In the genomic region with DNA sequence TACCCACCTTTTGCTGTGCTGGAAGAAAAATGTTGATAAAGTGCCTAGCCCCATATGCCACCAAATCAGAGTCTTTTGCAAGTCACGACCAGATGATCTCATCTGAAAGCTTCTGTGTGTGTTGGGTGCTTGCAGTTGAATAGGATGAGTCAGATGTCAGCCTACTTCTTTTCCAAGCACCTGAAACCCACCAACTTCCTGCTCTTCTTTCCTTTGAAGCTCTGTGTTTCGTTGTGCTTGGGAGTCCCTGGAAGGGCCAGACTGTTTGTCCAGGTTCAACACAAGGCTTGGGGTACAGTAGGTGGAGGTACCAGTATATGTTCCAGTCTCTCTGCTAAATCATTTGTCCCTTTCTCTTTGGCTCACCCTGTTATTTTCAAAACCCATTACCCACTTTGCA, we compare ENCODE assay signal across 9 cellular contexts. TPM values are rescaled to one million over a fixed set of nuclear protein-coding genes. Genes with fewer than 3 reads are reported as not detected.
DNase-seq lines count a peak whose midpoint lies in the region; ATAC-seq, FAIRE-seq and TF ChIP-seq lines count a peak whose summit lies in the region.
"Had no signal": no experiment of that assay in that cellular context is flagged by ENCODE, and none has a peak within 500 bp of the region (broad histone marks: within the 10 kb centered on the region; RNA-seq: fewer than 3 reads in every experiment).

No MANE protein-coding gene starts in this region.

- H3K4me3 ChIP-seq in Jurkat, Clone E6-1 (ENCODE audit: low read length): no peak overlapping the region

- ATAC-seq in central memory CD8-positive, alpha-beta T cell (replicated peaks; ENCODE audit: extremely low read depth, poor library complexity, severe bottlenecking): no peak
- ATAC-seq in HG03175 (IDR thresholded peaks at IDR 0.05; ENCODE audit: unreplicated experiment): no peak

- H3K9me3 Mint-ChIP-seq in central memory CD8-positive, alpha-beta T cell: no peaks in the 10 kb centered on the region
- no peaks in the 10 kb centered on the region for H3K9me3 Mint-ChIP-seq in osteocyte (ENCODE audit: unreplicated experiment)

- DNase-seq in NCI-H510A treated with DMSO at 0.1 percent for 48 hours (lab: John Stamatoyannopoulos, UW): peak; percentile 14
- DNase-seq in NCI-H510A (lab: John Stamatoyannopoulos, UW): no peak
- DNase-seq in Jurkat, Clone E6-1 (ENCODE audit: low read depth, low spot score): peak; percentile 14
- DNase-seq in central memory CD8-positive, alpha-beta T cell (ENCODE audit: low spot score in 2 of 2): no peak
- DNase-seq in putamen (ENCODE audit: low spot score): peak; percentile 45
- no peak for DNase-seq in osteocyte (ENCODE audit: extremely low spot score, unreplicated experiment)
- DNase-seq in frontal cortex (ENCODE audit: low spot score in 2 of 2): no peak
- DNase-seq: activated gamma-delta T cell had no signal

- peaks cover 19% of the 10 kb centered on the region for H3K4me1 Mint-ChIP-seq in central memory CD8-positive, alpha-beta T cell
- H3K4me1 Mint-ChIP-seq in osteocyte (ENCODE audit: unreplicated experiment): peaks cover 36% of the 10 kb centered on the region

- H3K27ac Mint-ChIP-seq in central memory CD8-positive, alpha-beta T cell (ENCODE audit: low read depth): peak overlapping the region; percentile 1
- H3K27ac Mint-ChIP-seq in osteocyte (ENCODE audit: unreplicated experiment): no peak overlapping the region

- no peaks in the 10 kb centered on the region for H3K36me3 Mint-ChIP-seq in central memory CD8-positive, alpha-beta T cell (ENCODE audit: insufficient read depth)
- no peaks in the 10 kb centered on the region for H3K36me3 Mint-ChIP-seq in osteocyte (ENCODE audit: unreplicated experiment)

- FAIRE-seq in frontal cortex (lab: Jason Lieb, UNC): no peak

- no peak for TF ChIP-seq CTCF in osteocyte (IDR thresholded peaks at IDR 0.05)

- no peak overlapping the region for H3K4me3 Mint-ChIP-seq in central memory CD8-positive, alpha-beta T cell
- no peak overlapping the region for H3K4me3 Mint-ChIP-seq in osteocyte (ENCODE audit: unreplicated experiment)

- H3K27me3 Mint-ChIP-seq in central memory CD8-positive, alpha-beta T cell: no peaks in the 10 kb centered on the region
- H3K27me3 Mint-ChIP-seq in osteocyte (ENCODE audit: unreplicated experiment): peaks cover 5% of the 10 kb centered on the region

RNA-seq across cellular contexts. Expression of a gene that starts 36.8 kb away (rescaled TPM):
- 1.8 TPM for polyA plus RNA-seq in Jurkat, Clone E6-1 (2012; ENCODE audit: insufficient read depth, insufficient read length)
- 13.6 and 18.2 TPM in 2 replicates for total RNA-seq in osteocyte
- 23.6 TPM for total RNA-seq in frontal cortex

Comparison
In these comparisons a context has a peak if more than half of its experiments do, and no peak if none do; other contexts are left out.
1. DNase-seq: peak in NCI-H510A treated with DMSO at 0.1 percent for 48 hours (single experiment), Jurkat, Clone E6-1 (single experiment) and putamen (single experiment); none in NCI-H510A (single experiment), central memory CD8-positive, alpha-beta T cell (0 of 2), osteocyte (single experiment) and frontal cortex (0 of 2).